Comparison of ENCODE assay signal across 25 cellular contexts in genomic region chr2:86750240-86750839, GRCh38. TPM values are rescaled to one million over a fixed set of nuclear protein-coding genes. Genes with fewer than 3 reads are reported as not detected.
DNase-seq lines count a peak whose midpoint lies in the region; ATAC-seq and TF ChIP-seq lines count a peak whose summit lies in the region.
"Had no signal": no experiment of that assay in that cellular context is flagged by ENCODE, and none has a peak within 500 bp of the region (broad histone marks: within the 10 kb centered on the region; RNA-seq: fewer than 3 reads in every experiment).

No MANE protein-coding gene starts in this region.

- intact Hi-C loops in upper lobe of right lung (cut with DNase I), result no loop called here

- no peaks in the 10 kb centered on the region for H3K9me3 ChIP-seq in upper lobe of right lung
- H3K9me3 ChIP-seq: neutrophil had no signal

- no peak for TF ChIP-seq CTCF in AG10803 (conservative IDR thresholded peaks at IDR 0.05; ENCODE audit: low read length)
- no peak for TF ChIP-seq CTCF in upper lobe of right lung (IDR thresholded peaks at IDR 0.05)

- H3K27ac ChIP-seq in upper lobe of right lung, result no peak overlapping the region
- H3K27ac ChIP-seq: lower lobe of right lung, neutrophil, PC-9 had no signal

- peaks cover 25% of the 10 kb centered on the region for H3K36me3 ChIP-seq in upper lobe of right lung

- H3K4me3 ChIP-seq in AG10803 (ENCODE audit: low read length), result no peak overlapping the region
- no peak overlapping the region for H3K4me3 ChIP-seq in upper lobe of right lung
- H3K4me3 ChIP-seq: lower lobe of right lung, PC-9 had no signal

- TF ChIP-seq POLR2A in erythroblast (IDR thresholded peaks at IDR 0.05; ENCODE audit: low read length), result no peak

- no peaks in the 10 kb centered on the region for H3K27me3 ChIP-seq in upper lobe of right lung
- H3K27me3 ChIP-seq: neutrophil had no signal

- no peaks in the 10 kb centered on the region for H3K4me1 ChIP-seq in upper lobe of right lung

- ATAC-seq in upper lobe of right lung (no peak), HG03442 (IDR thresholded peaks at IDR 0.05; ENCODE audit: unreplicated experiment) (no peak)
- ATAC-seq: lower lobe of right lung, T-helper 17 cell had no signal

- DNase-seq in A172 (ENCODE audit: low spot score), result peak; percentile 18
- peak; percentile 15 for DNase-seq in AG10803 (ENCODE audit: low read depth)
- peak; percentile 21 for DNase-seq in OCI-M1 (lab: John Stamatoyannopoulos, UW)
- peak; percentile 28 to 42 for DNase-seq in erythroblast (lab: John Stamatoyannopoulos, UW)
- DNase-seq in upper lobe of right lung, result no peak
- DNase-seq in activated effector memory CD4-positive, alpha-beta T cell treated with Interleukin-2 at 50 U/mL for 16 hours, result no peak
- no peak for DNase-seq in NCI-H748 treated with DMSO at 0.1 percent for 48 hours (lab: John Stamatoyannopoulos, UW)
- DNase-seq: activated CD4-positive, alpha-beta T cell treated with anti-CD3 and anti-CD28 coated beads, Interleukin-2, amount 50 U/mL, for 48 hours; activated naive CD4-positive, alpha-beta T cell treated with anti-CD3 and anti-CD28 coated beads for 36 hours; activated T-cell treated with anti-CD3 and anti-CD28 coated beads for 4 hours; H9; hypothalamus; islet precursor cell; lower lobe of right lung; NCI-H2107; NCI-H69; PC-9; SIG-M5; stimulated activated CD4-positive, alpha-beta T cell treated with anti-CD3 and anti-CD28 coated beads, Interleukin-4, amount 100 ng/mL, for 1 hour; T-helper 17 cell had no signal

RNA-seq across cellular contexts. Expression of gene RMND5A, which starts 30.2 kb away (rescaled TPM):
- total RNA-seq in A172 (2014; rRNA removed; shearing (Covaris generic)), result 42.2 and 42.4 TPM in 2 replicates
- total RNA-seq in upper lobe of right lung, result 28.5 TPM

RNA-seq across cellular contexts. Expression of gene CD8A, which starts 40.4 kb away (rescaled TPM):
- not detected in 2 replicates for total RNA-seq in A172 (2014; rRNA removed; shearing (Covaris generic))
- 7.4 TPM for total RNA-seq in upper lobe of right lung
- total RNA-seq: Daoy, H9, HT1080, pulmonary artery endothelial cell had no signal

Comparison
In these comparisons a context has a peak if more than half of its experiments do, and no peak if none do; other contexts are left out.
1. DNase-seq: peak in A172 (single experiment), AG10803 (single experiment), OCI-M1 (single experiment) and erythroblast (2 of 2); none in upper lobe of right lung (single experiment), activated effector memory CD4-positive, alpha-beta T cell treated with Interleukin-2 at 50 U/mL for 16 hours (single experiment) and NCI-H748 treated with DMSO at 0.1 percent for 48 hours (single experiment).